9 cellular contexts compared by ENCODE assay signal in the genomic region with DNA sequence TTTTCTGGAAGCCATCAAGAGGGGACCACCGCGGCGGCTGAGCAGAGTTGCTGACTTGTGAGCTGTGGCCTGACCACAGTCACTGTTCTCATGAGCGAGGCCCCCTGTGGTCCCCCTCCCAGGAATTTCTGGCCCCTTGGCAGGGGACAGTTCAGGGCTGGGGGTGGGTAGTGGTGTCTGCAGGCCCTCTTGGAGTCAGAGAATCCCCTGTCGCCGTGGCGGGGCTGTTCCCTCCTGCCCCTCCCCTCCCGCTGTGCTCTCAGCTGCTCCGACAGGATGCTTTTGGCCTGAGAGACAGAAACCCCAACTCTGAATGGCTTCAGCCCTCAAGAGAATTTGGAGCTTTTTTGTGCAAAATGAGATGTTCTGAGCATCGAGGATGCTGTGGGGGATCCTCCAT.
A peak's percentile ranks its signal among the peaks of the same experiment; 100 is the strongest.
DNase-seq lines count a peak whose midpoint lies in the region; ATAC-seq, FAIRE-seq and TF ChIP-seq lines count a peak whose summit lies in the region.
"Had no signal": no experiment of that assay in that cellular context is flagged by ENCODE, and none has a peak within 500 bp of the region (broad histone marks: within the 10 kb centered on the region; RNA-seq: fewer than 3 reads in every experiment).

No MANE protein-coding gene starts in this region.

- no peak overlapping the region for H3K14ac ChIP-seq in H1 (ENCODE audit: insufficient read length)

- H3K9ac ChIP-seq in H1 (replicated peaks in 1 of 4; ENCODE audit: extremely low read depth in 1 of 4, low read depth in 3 of 4, low read length in 3 of 4), result no peak overlapping the region

- H3K23me2 ChIP-seq in H1 (ENCODE audit: low read depth, low read length), result no peaks in the 10 kb centered on the region

- intact Hi-C loops in spleen (cut with DNase I; ENCODE audit: low total_unique reads), result no loop called here

- no peaks in the 10 kb centered on the region for H3K27me3 Mint-ChIP-seq in activated T-cell treated with anti-CD3 and anti-CD28 coated beads, Interleukin-2, amount 50 U/mL, for 24 hours

- no peaks in the 10 kb centered on the region for H3K9me3 Mint-ChIP-seq in activated T-cell treated with anti-CD3 and anti-CD28 coated beads, Interleukin-2, amount 50 U/mL, for 24 hours

- H3K18ac ChIP-seq in H1 (ENCODE audit: extremely low read depth, low read length), result 0 out of 2 replicates have a peak overlapping the region, but pooled peaks have one; percentile 48

- CTCF ChIA-PET in H1 (lab: Charles Lee; ENCODE audit: partially characterized antibody), result interaction anchor here (0.7 to 24.6 kb wide), 11 partner anchors 15 to 264 kb away, joined by 3 to 512 read pairs (median 3); no protein-coding TSS in a partner anchor

- no peaks in the 10 kb centered on the region for H3K27me3 ChIP-seq in SJCRH30
- no peaks in the 10 kb centered on the region for H3K27me3 ChIP-seq in H1 (replicated peaks in 1 of 4; ENCODE audit: control insufficient read depth in 3 of 4, extremely low read depth in 1 of 4, insufficient read depth in 3 of 4, low read length in 3 of 4)
- no peaks in the 10 kb centered on the region for H3K27me3 ChIP-seq in spleen (replicated peaks in 1 of 7)

- H4K91ac ChIP-seq in H1 (replicated peaks; ENCODE audit: insufficient read length, low read length), result no peak overlapping the region

- H3K36me3 ChIP-seq in SJCRH30 (no peaks in the 10 kb centered on the region), H1 (ENCODE audit: control insufficient read depth in 2 of 4, insufficient read depth in 4 of 4, low read length in 3 of 4) (no peaks in the 10 kb centered on the region), spleen (peaks cover 0 to 11% (median 0%) of the 10 kb centered on the region in 6 donors)

- peaks cover 28% of the 10 kb centered on the region for H3K79me1 ChIP-seq in H1 (ENCODE audit: low read depth, low read length)

- H3K27ac ChIP-seq in SJCRH30 (peak overlapping the region; percentile 37), H1 (ENCODE audit: low read depth, low read length) (no peak overlapping the region), spleen (peak overlapping the region in 6 of 8 donors; percentile 26 to 97 (median 80))

- TF ChIP-seq EP300 in H1 (IDR thresholded peaks at IDR 0.05; ENCODE audit: borderline replicate concordance in 1 of 2, low read depth in 2 of 2, low read length in 2 of 2), result peak in 1 of 2 experiments; percentile 80; a peak in 1 of 3 replicates

- WGBS in H1 (ENCODE audit: extremely low coverage in 1 of 2, insufficient coverage in 1 of 2, insufficient read length in 1 of 2, insufficient replicate concordance in 2 of 2, low coverage in 1 of 2, low lambda C conversion rate in 2 of 2, missing lambda C conversion rate in 1 of 2), 2 experiments, result 62% methylated on average over 7 of the region's 10 CpGs; no CpG with 5 or more reads in 1 of the 2 experiments
- 65 to 78% (median 71%) methylated on average over 10 of the region's 10 CpGs for WGBS in spleen, 5 donors

- peak overlapping the region; percentile 13 for H4K5ac ChIP-seq in H1 (ENCODE audit: insufficient read length, low read depth, low read length)

- peaks cover 99% of the 10 kb centered on the region for H3K4me1 Mint-ChIP-seq in activated T-cell treated with anti-CD3 and anti-CD28 coated beads, Interleukin-2, amount 50 U/mL, for 24 hours (ENCODE audit: low read depth)

- H2BK12ac ChIP-seq in H1 (ENCODE audit: low read depth, low read length), result no peak overlapping the region

- H3K4me2 ChIP-seq in H1 (ENCODE audit: insufficient read depth in 1 of 2, low read depth in 2 of 2, low read length in 2 of 2), result no peak overlapping the region

- H3K4ac ChIP-seq in H1 (replicated peaks; ENCODE audit: insufficient read length, low read depth, low read length), result no peak overlapping the region

- no peak overlapping the region for H2AFZ ChIP-seq in H1 (ENCODE audit: low read length)

- no peak overlapping the region for H2AK5ac ChIP-seq in H1 (ENCODE audit: low read depth, low read length)

- TF ChIP-seq POLR2A in H1 (IDR thresholded peaks at IDR 0.05; ENCODE audit: control extremely low read depth in 1 of 2, low read depth in 2 of 2, low read length in 2 of 2) (no peak), spleen (IDR thresholded peaks at IDR 0.05) (no peak)

- peaks cover 33 to 35% of the 10 kb centered on the region in 2 experiments for H4K20me1 ChIP-seq in H1 (replicated peaks in 1 of 2; ENCODE audit: control insufficient read depth in 1 of 2, insufficient read depth in 2 of 2, low read length in 2 of 2)

- H3K9me3 ChIP-seq in SJCRH30 (replicated peaks), result no peaks in the 10 kb centered on the region
- H3K9me3 ChIP-seq in H1 (ENCODE audit: insufficient read depth in 2 of 2, low read depth in 1 of 2, low read length in 1 of 2), result no peaks in the 10 kb centered on the region
- no peaks in the 10 kb centered on the region for H3K9me3 ChIP-seq in spleen

- H3K4me1 ChIP-seq in SJCRH30 (peaks cover 60% of the 10 kb centered on the region), H1 (replicated peaks in 1 of 4; ENCODE audit: control insufficient read depth in 3 of 4, insufficient read depth in 4 of 4, low read length in 3 of 4) (peaks cover 0 to 60% (median 47%) of the 10 kb centered on the region in 4 experiments; a peak in 6 of 7 replicates), spleen (peaks cover 89 to 100% (median 100%) of the 10 kb centered on the region in 6 donors)

- TF ChIP-seq CTCF in H1 (IDR thresholded peaks at IDR 0.05; ENCODE audit: control extremely low read depth in 1 of 3, insufficient read depth in 1 of 3, low read depth in 1 of 3, low read length in 3 of 3) (no peak), spleen (IDR thresholded peaks at IDR 0.05 in 8 of 11, conservative IDR thresholded peaks at IDR 0.05 in 3 of 11) (no peak)

- DNase-seq in activated T-cell treated with anti-CD3 and anti-CD28 coated beads, Interleukin-2, amount 50 U/mL, for 24 hours, result no peak
- DNase-seq in activated T-cell treated with anti-CD3 and anti-CD28 coated beads for 4 hours (no peak), SJCRH30 (peak in 1 of 2 experiments; percentile 67), H1 (ENCODE audit: low read depth in 1 of 2, low spot score in 2 of 2) (no peak), spleen (no peak), NCI-H82 (lab: John Stamatoyannopoulos, UW) (no peak), GF-D8 (lab: John Stamatoyannopoulos, UW) (no peak)
- DNase-seq: central memory CD4-positive, alpha-beta T cell had no signal

- H3K56ac ChIP-seq in H1 (replicated peaks; ENCODE audit: insufficient read length, low read depth, low read length), result no peak overlapping the region

- no peak overlapping the region for H3K23ac ChIP-seq in H1 (ENCODE audit: insufficient read length)

- H3K4me3 Mint-ChIP-seq in activated T-cell treated with anti-CD3 and anti-CD28 coated beads, Interleukin-2, amount 50 U/mL, for 24 hours, result peak overlapping the region; percentile 78

- no peak overlapping the region for H2BK15ac ChIP-seq in H1 (ENCODE audit: low read length)

- H3K4me3 ChIP-seq in SJCRH30 (no peak overlapping the region), H1 (ENCODE audit: extremely low read depth in 1 of 4, insufficient read depth in 2 of 4, low read depth in 3 of 4, low read length in 4 of 4) (no peak overlapping the region), spleen (peak overlapping the region in 3 of 8 donors; percentile 10 to 32 (median 26))

- FAIRE-seq in H1 (lab: Jason Lieb, UNC), result no peak

- peaks cover 0 to 68% of the 10 kb centered on the region in 2 experiments; a peak in 2 of 4 replicates for H3K79me2 ChIP-seq in H1 (ENCODE audit: control insufficient read depth in 1 of 2, insufficient read depth in 2 of 2, low read length in 2 of 2)

- no peak overlapping the region for H2BK20ac ChIP-seq in H1 (ENCODE audit: low read length)

- POLR2A ChIA-PET in H1 (lab: Charles Lee; ENCODE audit: partially characterized antibody), result interaction anchor here (1.3 to 1.6 kb wide), 2 partner anchors 22 to 65 kb away, joined by 3 to 5 read pairs; no protein-coding TSS in a partner anchor

- TF ChIP-seq RAD21 in H1 (IDR thresholded peaks at IDR 0.05 in 1 of 2, conservative IDR thresholded peaks at IDR 0.05 in 1 of 2; ENCODE audit: low read depth in 2 of 2, low read length in 2 of 2), result no peak

- no peak overlapping the region for H4K8ac ChIP-seq in H1 (ENCODE audit: extremely low read depth, insufficient read depth, low read length)

- ATAC-seq in HG02763 (IDR thresholded peaks at IDR 0.05; ENCODE audit: unreplicated experiment), result no peak

- H3K36me3 Mint-ChIP-seq in activated T-cell treated with anti-CD3 and anti-CD28 coated beads, Interleukin-2, amount 50 U/mL, for 24 hours (ENCODE audit: low read depth), result no peaks in the 10 kb centered on the region

- H2BK5ac ChIP-seq in H1 (ENCODE audit: low read depth, low read length), result peak overlapping the region; percentile 9; the same call in 1 of the 2 replicates

- no peak overlapping the region for H2BK120ac ChIP-seq in H1 (replicated peaks; ENCODE audit: low read depth, low read length)

- H3K27ac Mint-ChIP-seq in activated T-cell treated with anti-CD3 and anti-CD28 coated beads, Interleukin-2, amount 50 U/mL, for 24 hours, result peak overlapping the region; percentile 92

TF ChIP-seq in H1, 55 proteins besides CTCF, POLR2A, EP300 and RAD21 (continues in another document):
- no peak for TF ChIP-seq TEAD4 (IDR thresholded peaks at IDR 0.05; ENCODE audit: low read depth, low read length)
- no peak for TF ChIP-seq PHF8 (conservative IDR thresholded peaks at IDR 0.05; ENCODE audit: low read depth, low read length)
- no peak for TF ChIP-seq POU5F1 (IDR thresholded peaks at IDR 0.05; ENCODE audit: low read depth, low read length)
- no peak for TF ChIP-seq POLR2AphosphoS5 (IDR thresholded peaks at IDR 0.05; ENCODE audit: low read depth, low read length)
- TF ChIP-seq HDAC6 (IDR thresholded peaks at IDR 0.05; ENCODE audit: low read depth, low read length), result no peak
- TF ChIP-seq SIRT6 (IDR thresholded peaks at IDR 0.05; ENCODE audit: low read length), result no peak
- no peak for TF ChIP-seq HDAC2 (IDR thresholded peaks at IDR 0.05; ENCODE audit: borderline replicate concordance in 1 of 2, low read depth in 2 of 2, low read length in 2 of 2)
- TF ChIP-seq, protein P1, sequence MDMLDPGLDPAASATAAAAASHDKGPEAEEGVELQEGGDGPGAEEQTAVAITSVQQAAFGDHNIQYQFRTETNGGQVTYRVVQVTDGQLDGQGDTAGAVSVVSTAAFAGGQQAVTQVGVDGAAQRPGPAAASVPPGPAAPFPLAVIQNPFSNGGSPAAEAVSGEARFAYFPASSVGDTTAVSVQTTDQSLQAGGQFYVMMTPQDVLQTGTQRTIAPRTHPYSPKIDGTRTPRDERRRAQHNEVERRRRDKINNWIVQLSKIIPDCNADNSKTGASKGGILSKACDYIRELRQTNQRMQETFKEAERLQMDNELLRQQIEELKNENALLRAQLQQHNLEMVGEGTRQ (IDR thresholded peaks at IDR 0.05; ENCODE audit: low read length), result no peak
- TF ChIP-seq SIN3A (conservative IDR thresholded peaks at IDR 0.05 in 1 of 2, IDR thresholded peaks at IDR 0.05 in 1 of 2; ENCODE audit: low read depth in 1 of 2, low read length in 2 of 2), result no peak
- no peak for TF ChIP-seq CBX8 (IDR thresholded peaks at IDR 0.05; ENCODE audit: borderline replicate concordance, low read depth, low read length)
